In genomic region chr1:207591205-207591604, GRCh38 we compare ENCODE assay signal across 7 cellular contexts. TPM values are rescaled to one million over a fixed set of nuclear protein-coding genes. Genes with fewer than 3 reads are reported as not detected.
"Had no signal": no experiment of that assay in that cellular context is flagged by ENCODE, and none has a peak within 500 bp of the region (broad histone marks: within the 10 kb centered on the region; RNA-seq: fewer than 3 reads in every experiment).

No MANE protein-coding gene starts in this region.

RNA-seq across cellular contexts. Expression of gene CR1L, which starts 53.7 kb away (rescaled TPM):
- total RNA-seq: LHCN-M2, MCF 10A, PC-9, Peyer's patch, Right ventricle myocardium inferior, SJCRH30 had no signal
- polyA plus RNA-seq: IgD-negative memory B cell had no signal
